Comparison of ENCODE assay signal across 5 cellular contexts in genomic region chr20:63660174-63660573, GRCh38. TPM values are rescaled to one million over a fixed set of nuclear protein-coding genes. Genes with fewer than 3 reads are reported as not detected.
DNase-seq lines count a peak whose midpoint lies in the region; ATAC-seq and TF ChIP-seq lines count a peak whose summit lies in the region.
"Not testable (repeated sequence)": the region's sequence is repeated elsewhere in the genome, so short reads cannot be mapped to it uniquely, and the experiment has no call there.
"Had no signal": no experiment of that assay in that cellular context is flagged by ENCODE, and none has a peak within 500 bp of the region (broad histone marks: within the 10 kb centered on the region; RNA-seq: fewer than 3 reads in every experiment).

No MANE protein-coding gene starts in this region.

- not testable (repeated sequence) for DNase-seq in GM23338 (ENCODE audit: low spot score); activated T-cell treated with anti-CD3 and anti-CD28 coated beads, Interleukin-2, amount 50 U/mL, for 24 hours; chondrocyte (ENCODE audit: low spot score); osteocyte (ENCODE audit: extremely low spot score, unreplicated experiment)

- ATAC-seq in GM23338: not testable (repeated sequence)

- H3K9me3 Mint-ChIP-seq in GM23338; activated T-cell treated with anti-CD3 and anti-CD28 coated beads, Interleukin-2, amount 50 U/mL, for 24 hours; chondrocyte (ENCODE audit: low read depth); osteocyte (ENCODE audit: unreplicated experiment): not testable (repeated sequence)

- H3F3A ChIP-seq in GM23338 (replicated peaks; ENCODE audit: low read depth): not testable (repeated sequence)

- not testable (repeated sequence) for H3K4me1 ChIP-seq in GM23338 (ENCODE audit: insufficient read depth)

- not testable (repeated sequence) for H3K27ac Mint-ChIP-seq in GM23338; activated T-cell treated with anti-CD3 and anti-CD28 coated beads, Interleukin-2, amount 50 U/mL, for 24 hours; chondrocyte (ENCODE audit: unreplicated experiment); osteocyte (ENCODE audit: unreplicated experiment)

- peaks cover 31% of the 10 kb centered on the region for H3K36me3 Mint-ChIP-seq in GM23338 (ENCODE audit: low read depth)
- peaks cover 69% of the 10 kb centered on the region for H3K36me3 Mint-ChIP-seq in activated T-cell treated with anti-CD3 and anti-CD28 coated beads, Interleukin-2, amount 50 U/mL, for 24 hours (ENCODE audit: low read depth)
- not testable (repeated sequence) for H3K36me3 Mint-ChIP-seq in chondrocyte (ENCODE audit: low read depth); osteocyte (ENCODE audit: unreplicated experiment)

- H3K27ac ChIP-seq in GM23338 (ENCODE audit: low read depth): not testable (repeated sequence)

- not testable (repeated sequence) for H3K9me2 ChIP-seq in GM23338 (ENCODE audit: insufficient read depth)

- H4K20me1 ChIP-seq in GM23338 (replicated peaks; ENCODE audit: insufficient read depth): not testable (repeated sequence)

- not testable (repeated sequence) for H3K27me3 ChIP-seq in GM23338 (ENCODE audit: insufficient read depth)

- H3K36me3 ChIP-seq in GM23338 (ENCODE audit: insufficient read depth): not testable (repeated sequence)

- H3K4me1 Mint-ChIP-seq in GM23338: peaks cover 24% of the 10 kb centered on the region
- peaks cover 30% of the 10 kb centered on the region for H3K4me1 Mint-ChIP-seq in activated T-cell treated with anti-CD3 and anti-CD28 coated beads, Interleukin-2, amount 50 U/mL, for 24 hours (ENCODE audit: low read depth)
- peaks cover 20% of the 10 kb centered on the region for H3K4me1 Mint-ChIP-seq in chondrocyte (ENCODE audit: low read depth)
- peaks cover 24% of the 10 kb centered on the region for H3K4me1 Mint-ChIP-seq in osteocyte (ENCODE audit: unreplicated experiment)

- H3K4me3 ChIP-seq in GM23338: not testable (repeated sequence)

- H3K4me2 ChIP-seq in GM23338: not testable (repeated sequence)

- not testable (repeated sequence) for H2AFZ ChIP-seq in GM23338

- peak overlapping the region; percentile 99 for H3K4me3 Mint-ChIP-seq in GM23338
- H3K4me3 Mint-ChIP-seq in activated T-cell treated with anti-CD3 and anti-CD28 coated beads, Interleukin-2, amount 50 U/mL, for 24 hours: peak overlapping the region; percentile 97
- H3K4me3 Mint-ChIP-seq in chondrocyte (ENCODE audit: unreplicated experiment): peak overlapping the region; percentile 97
- H3K4me3 Mint-ChIP-seq in osteocyte (ENCODE audit: unreplicated experiment): peak overlapping the region; percentile 97

- not testable (repeated sequence) for TF ChIP-seq CTCF in GM23338 (conservative IDR thresholded peaks at IDR 0.05; ENCODE audit: low read depth in 2 of 2); chondrocyte (IDR thresholded peaks at IDR 0.05); osteocyte (IDR thresholded peaks at IDR 0.05)

- H3K27me3 Mint-ChIP-seq in GM23338 (ENCODE audit: insufficient read depth, low read depth, poor library complexity): peaks cover 13% of the 10 kb centered on the region
- H3K27me3 Mint-ChIP-seq in activated T-cell treated with anti-CD3 and anti-CD28 coated beads, Interleukin-2, amount 50 U/mL, for 24 hours; chondrocyte (ENCODE audit: low read depth); osteocyte (ENCODE audit: unreplicated experiment): not testable (repeated sequence)

- H3K79me2 ChIP-seq in GM23338 (replicated peaks; ENCODE audit: insufficient read depth): not testable (repeated sequence)

RNA-seq across cellular contexts. Expression of gene RTEL1, which starts 2.1 kb away (rescaled TPM):
- total RNA-seq in GM23338 (2014; rRNA removed; shearing (Covaris generic)): 26.5 and 34.5 TPM in 2 replicates
- polyA plus RNA-seq in GM23338 (2016; fragmentation: Nextera tagmentation; extraction: Ambion mirVana): 13.5 and 14.2 TPM in 2 replicates
- total RNA-seq in chondrocyte: 20.4 to 45.3 TPM (median 21.9 TPM) in 3 replicates
- total RNA-seq in osteocyte: 34.1 and 35.5 TPM in 2 replicates

RNA-seq across cellular contexts. Expression of gene STMN3, which starts 7.0 kb away (rescaled TPM):
- 42.7 and 61.3 TPM in 2 replicates for total RNA-seq in GM23338 (2014; rRNA removed; shearing (Covaris generic))
- polyA plus RNA-seq in GM23338 (2016; fragmentation: Nextera tagmentation; extraction: Ambion mirVana): 28.6 and 29.7 TPM in 2 replicates
- total RNA-seq in chondrocyte (7.8 to 15.0 TPM (median 7.8 TPM) in 3 replicates), osteocyte (32.0 and 33.2 TPM in 2 replicates)

RNA-seq across cellular contexts. Expression of gene GMEB2, which starts 33.3 kb away (rescaled TPM):
- 19.3 and 20.6 TPM in 2 replicates for total RNA-seq in GM23338 (2014; rRNA removed; shearing (Covaris generic))
- polyA plus RNA-seq in GM23338 (2016; fragmentation: Nextera tagmentation; extraction: Ambion mirVana): 4.4 and 4.9 TPM in 2 replicates
- 7.8 to 8.5 TPM (median 7.9 TPM) in 3 replicates for total RNA-seq in chondrocyte
- total RNA-seq in osteocyte: 10.9 and 12.1 TPM in 2 replicates

RNA-seq across cellular contexts. Expression of gene TNFRSF6B, which starts 36.3 kb away (rescaled TPM):
- total RNA-seq in GM23338 (2014; rRNA removed; shearing (Covaris generic)): 0.28 and 3.8 TPM in 2 replicates
- not detected in 2 replicates for polyA plus RNA-seq in GM23338 (2016; fragmentation: Nextera tagmentation; extraction: Ambion mirVana)
- total RNA-seq in chondrocyte (0.79 to 0.99 TPM in 2 of 3 replicates, not detected in the other), osteocyte (0.84 and 2.3 TPM in 2 replicates)
- total RNA-seq: T-helper 1 cell treated with Interleukin-12 subunit alpha and Interleukin-12 subunit beta and Interleukin-4 antibody, amounts not matched to agents 30 ng/mL and 1 ng/mL, for 36 hours had no signal

RNA-seq across cellular contexts. Expression of gene ARFRP1, which starts 47.6 kb away (rescaled TPM):
- 19.0 and 24.6 TPM in 2 replicates for total RNA-seq in GM23338 (2014; rRNA removed; shearing (Covaris generic))
- polyA plus RNA-seq in GM23338 (2016; fragmentation: Nextera tagmentation; extraction: Ambion mirVana): 16.7 and 18.6 TPM in 2 replicates
- total RNA-seq in chondrocyte (37.8 to 47.4 TPM (median 39.8 TPM) in 3 replicates), osteocyte (46.1 and 46.7 TPM in 2 replicates)
